Comparison of ENCODE assay signal across 8 cellular contexts in genomic region chr4:142719854-142720541, GRCh38.
A peak's percentile ranks its signal among the peaks of the same experiment; 100 is the strongest.
DNase-seq lines count a peak whose midpoint lies in the region; ATAC-seq, FAIRE-seq and TF ChIP-seq lines count a peak whose summit lies in the region.

No MANE protein-coding gene starts in this region.

- no peaks in the 10 kb centered on the region for H3K27me3 ChIP-seq in bronchial epithelial cell (ENCODE audit: control insufficient read depth, insufficient read depth, low read length)

- no peaks in the 10 kb centered on the region for H3K36me3 ChIP-seq in bronchial epithelial cell (ENCODE audit: control insufficient read depth, insufficient read depth, low read length)

- H3K27ac Mint-ChIP-seq in activated CD8-positive, alpha-beta T cell treated with anti-CD3 and anti-CD28 coated beads for 36 hours = no peak overlapping the region
- H3K27ac Mint-ChIP-seq in activated CD8-positive, alpha-beta T cell treated with anti-CD3 and anti-CD28 coated beads, Interleukin-2, amount 10 ng/mL, durations not matched to agents 7 days and 5 days = no peak overlapping the region
- no peak overlapping the region for H3K27ac Mint-ChIP-seq in neural crest cell (ENCODE audit: unreplicated experiment)

- peaks cover 8% of the 10 kb centered on the region for H3K4me1 Mint-ChIP-seq in activated CD8-positive, alpha-beta T cell treated with anti-CD3 and anti-CD28 coated beads for 36 hours (ENCODE audit: low read depth)
- H3K4me1 Mint-ChIP-seq in activated CD8-positive, alpha-beta T cell treated with anti-CD3 and anti-CD28 coated beads, Interleukin-2, amount 10 ng/mL, durations not matched to agents 7 days and 5 days (ENCODE audit: low read depth) = peaks cover 10% of the 10 kb centered on the region
- no peaks in the 10 kb centered on the region for H3K4me1 Mint-ChIP-seq in neural crest cell

- ATAC-seq in activated CD8-positive, alpha-beta T cell treated with anti-CD3 and anti-CD28 coated beads for 36 hours = peak; percentile 65
- ATAC-seq in activated CD8-positive, alpha-beta T cell treated with anti-CD3 and anti-CD28 coated beads, Interleukin-2, amount 10 ng/mL, durations not matched to agents 7 days and 5 days = no peak
- no peak for ATAC-seq in GM21390 (IDR thresholded peaks at IDR 0.05; ENCODE audit: unreplicated experiment)

- no peak for FAIRE-seq in bronchial epithelial cell (lab: Jason Lieb, UNC)

- DNase-seq in activated CD8-positive, alpha-beta T cell treated with anti-CD3 and anti-CD28 coated beads for 36 hours = no peak
- no peak for DNase-seq in activated CD8-positive, alpha-beta T cell treated with anti-CD3 and anti-CD28 coated beads, Interleukin-2, amount 10 ng/mL, durations not matched to agents 7 days and 5 days
- DNase-seq in M059J (ENCODE audit: low read depth) = peak; percentile 76
- DNase-seq in bronchial epithelial cell (ENCODE audit: low read depth) = peak; percentile 85
- no peak for DNase-seq in neural crest cell (ENCODE audit: low read depth, low spot score)
- DNase-seq in effector CD4-positive, alpha-beta T cell = no peak
- no peak for DNase-seq in T-helper 9 cell

- H3K27me3 Mint-ChIP-seq in activated CD8-positive, alpha-beta T cell treated with anti-CD3 and anti-CD28 coated beads for 36 hours = no peaks in the 10 kb centered on the region
- no peaks in the 10 kb centered on the region for H3K27me3 Mint-ChIP-seq in activated CD8-positive, alpha-beta T cell treated with anti-CD3 and anti-CD28 coated beads, Interleukin-2, amount 10 ng/mL, durations not matched to agents 7 days and 5 days (ENCODE audit: low read depth)
- no peaks in the 10 kb centered on the region for H3K27me3 Mint-ChIP-seq in neural crest cell (ENCODE audit: low read depth)

- intact Hi-C loops in activated CD8-positive, alpha-beta T cell treated with anti-CD3 and anti-CD28 coated beads for 36 hours (cut with micrococcal nuclease) = loop anchor here (10.0 kb wide), 3 partner anchors 125 to 365 kb away; partner anchors contain the start of gene INPP4B

- H3K36me3 Mint-ChIP-seq in activated CD8-positive, alpha-beta T cell treated with anti-CD3 and anti-CD28 coated beads for 36 hours (ENCODE audit: low read depth) = peaks cover 4% of the 10 kb centered on the region
- peaks cover 3% of the 10 kb centered on the region for H3K36me3 Mint-ChIP-seq in activated CD8-positive, alpha-beta T cell treated with anti-CD3 and anti-CD28 coated beads, Interleukin-2, amount 10 ng/mL, durations not matched to agents 7 days and 5 days (ENCODE audit: low read depth)
- H3K36me3 Mint-ChIP-seq in neural crest cell (ENCODE audit: low read depth) = no peaks in the 10 kb centered on the region

- TF ChIP-seq CTCF in activated CD8-positive, alpha-beta T cell treated with anti-CD3 and anti-CD28 coated beads for 36 hours (IDR thresholded peaks at IDR 0.05) = peak; percentile 74
- TF ChIP-seq CTCF in bronchial epithelial cell (IDR thresholded peaks at IDR 0.05; ENCODE audit: insufficient read depth, low read length, severe bottlenecking) = peak; percentile 35
- TF ChIP-seq CTCF in neural crest cell (conservative IDR thresholded peaks at IDR 0.05) = peak; percentile 65

- no peak overlapping the region for H3K4me3 ChIP-seq in bronchial epithelial cell (ENCODE audit: low read depth, low read length)

- CTCF ChIA-PET in activated CD8-positive, alpha-beta T cell treated with anti-CD3 and anti-CD28 coated beads for 36 hours (lab: Charles Lee) = interaction anchor here (0.6 to 1.9 kb wide), 15 partner anchors 9 to 849 kb away, joined by 3 to 16 read pairs (median 4); partner anchors contain the start of gene INPP4B
- CTCF ChIA-PET in activated CD8-positive, alpha-beta T cell treated with anti-CD3 and anti-CD28 coated beads, Interleukin-2, amount 10 ng/mL, durations not matched to agents 7 days and 5 days (lab: Charles Lee) = interaction anchor here (0.6 to 1.7 kb wide), 15 partner anchors 9 to 592 kb away, joined by 3 to 6 read pairs (median 4); no protein-coding TSS in a partner anchor

- POLR2A ChIA-PET in activated CD8-positive, alpha-beta T cell treated with anti-CD3 and anti-CD28 coated beads for 36 hours (lab: Charles Lee) = no interaction called here
- POLR2A ChIA-PET in activated CD8-positive, alpha-beta T cell treated with anti-CD3 and anti-CD28 coated beads, Interleukin-2, amount 10 ng/mL, durations not matched to agents 7 days and 5 days (lab: Charles Lee) = no interaction called here

- H3K9me3 Mint-ChIP-seq in activated CD8-positive, alpha-beta T cell treated with anti-CD3 and anti-CD28 coated beads for 36 hours = peaks cover 6% of the 10 kb centered on the region
- peaks cover 3% of the 10 kb centered on the region for H3K9me3 Mint-ChIP-seq in activated CD8-positive, alpha-beta T cell treated with anti-CD3 and anti-CD28 coated beads, Interleukin-2, amount 10 ng/mL, durations not matched to agents 7 days and 5 days (ENCODE audit: insufficient read depth)
- no peaks in the 10 kb centered on the region for H3K9me3 Mint-ChIP-seq in neural crest cell

- no peak overlapping the region for H3K4me3 Mint-ChIP-seq in activated CD8-positive, alpha-beta T cell treated with anti-CD3 and anti-CD28 coated beads for 36 hours
- H3K4me3 Mint-ChIP-seq in activated CD8-positive, alpha-beta T cell treated with anti-CD3 and anti-CD28 coated beads, Interleukin-2, amount 10 ng/mL, durations not matched to agents 7 days and 5 days = no peak overlapping the region
- no peak overlapping the region for H3K4me3 Mint-ChIP-seq in neural crest cell

Comparison
In these comparisons a context has a peak if more than half of its experiments do, and no peak if none do; other contexts are left out.
1. DNase-seq: peak in M059J (single experiment) and bronchial epithelial cell (single experiment); none in activated CD8-positive, alpha-beta T cell treated with anti-CD3 and anti-CD28 coated beads for 36 hours (single experiment), activated CD8-positive, alpha-beta T cell treated with anti-CD3 and anti-CD28 coated beads, Interleukin-2, amount 10 ng/mL, durations not matched to agents 7 days and 5 days (single experiment), neural crest cell (single experiment), effector CD4-positive, alpha-beta T cell (single experiment) and T-helper 9 cell (single experiment).
2. Peak in every context shown above with its lines, with median percentiles within 50 percentile points of each other: CTCF ChIP-seq.